ENCODE assay signal across 17 cellular contexts in genomic region chr10:71339796-71340589, GRCh38. TPM values are rescaled to one million over a fixed set of nuclear protein-coding genes. Genes with fewer than 3 reads are reported as not detected.
DNase-seq lines count a peak whose midpoint lies in the region; ATAC-seq, FAIRE-seq and TF ChIP-seq lines count a peak whose summit lies in the region.
"Had no signal": no experiment of that assay in that cellular context is flagged by ENCODE, and none has a peak within 500 bp of the region (broad histone marks: within the 10 kb centered on the region; RNA-seq: fewer than 3 reads in every experiment).

No MANE protein-coding gene starts in this region.

- no peaks in the 10 kb centered on the region for H3K27me3 Mint-ChIP-seq in Caco-2 (ENCODE audit: insufficient read depth, unreplicated experiment)
- no peaks in the 10 kb centered on the region for H3K27me3 Mint-ChIP-seq in activated naive CD8-positive, alpha-beta T cell treated with anti-CD3 and anti-CD28 coated beads for 36 hours
- H3K27me3 Mint-ChIP-seq: activated CD8-positive, alpha-beta memory T cell treated with anti-CD3 and anti-CD28 coated beads, Interleukin-2, amount 10 ng/mL, durations not matched to agents 7 days and 5 days; activated naive CD4-positive, alpha-beta T cell treated with anti-CD3 and anti-CD28 coated beads, Interleukin-2, amount 50 U/mL, for 24 hours had no signal

- no peaks in the 10 kb centered on the region for H3K9me3 ChIP-seq in Caco-2
- no peaks in the 10 kb centered on the region for H3K9me3 ChIP-seq in liver (ENCODE audit: control insufficient read depth in 4 of 4, low read length in 3 of 4)
- H3K9me3 ChIP-seq: uterus had no signal

- POLR2A ChIA-PET in Caco-2 (lab: Charles Lee), result interaction anchor here (0.5 to 2.1 kb wide), 3 partner anchors 21 to 56 kb away, joined by 3 to 13 read pairs (median 6); partner anchors contain the start of gene SLC29A3

- no peak for FAIRE-seq in HTR-8/SVneo (lab: Jason Lieb, UNC)

- intact Hi-C loops in Caco-2 (cut with micrococcal nuclease; ENCODE audit: unreplicated experiment), result loop anchor here (1.0 kb wide), 1 partner anchor 37 kb away; no protein-coding TSS in a partner anchor
- intact Hi-C loops in dorsolateral prefrontal cortex (cut with DNase I), result no loop called here

- CTCF ChIA-PET in Caco-2 (lab: Charles Lee), result interaction anchor here (0.9 to 5.4 kb wide), 2 partner anchors 20 to 35 kb away, joined by 4 to 38 read pairs; partner anchors contain the start of gene SLC29A3

- no peak overlapping the region for H3K4me3 ChIP-seq in Caco-2 (ENCODE audit: low read depth, low read length)
- no peak overlapping the region for H3K4me3 ChIP-seq in liver (ENCODE audit: low read depth in 1 of 3, low read length in 3 of 3)
- no peak overlapping the region for H3K4me3 ChIP-seq in dorsolateral prefrontal cortex
- H3K4me3 ChIP-seq: uterus had no signal

- no peaks in the 10 kb centered on the region for H3K9me3 Mint-ChIP-seq in Caco-2 (ENCODE audit: unreplicated experiment)
- H3K9me3 Mint-ChIP-seq in activated naive CD8-positive, alpha-beta T cell treated with anti-CD3 and anti-CD28 coated beads for 36 hours, result no peaks in the 10 kb centered on the region
- H3K9me3 Mint-ChIP-seq: activated naive CD4-positive, alpha-beta T cell treated with anti-CD3 and anti-CD28 coated beads, Interleukin-2, amount 50 U/mL, for 24 hours had no signal

- peaks cover 20% of the 10 kb centered on the region for H3K36me3 Mint-ChIP-seq in Caco-2 (ENCODE audit: insufficient read depth, unreplicated experiment)
- peaks cover 2% of the 10 kb centered on the region for H3K36me3 Mint-ChIP-seq in activated naive CD8-positive, alpha-beta T cell treated with anti-CD3 and anti-CD28 coated beads for 36 hours
- H3K36me3 Mint-ChIP-seq: activated CD8-positive, alpha-beta memory T cell treated with anti-CD3 and anti-CD28 coated beads, Interleukin-2, amount 10 ng/mL, durations not matched to agents 7 days and 5 days; activated naive CD4-positive, alpha-beta T cell treated with anti-CD3 and anti-CD28 coated beads, Interleukin-2, amount 50 U/mL, for 24 hours had no signal

- no peaks in the 10 kb centered on the region for H3K27me3 ChIP-seq in Caco-2 (replicated peaks; ENCODE audit: control insufficient read depth, insufficient read depth, low read length)
- H3K27me3 ChIP-seq in liver (ENCODE audit: control insufficient read depth in 4 of 4, insufficient read depth in 4 of 4, low read length in 3 of 4), result no peaks in the 10 kb centered on the region
- H3K27me3 ChIP-seq in dorsolateral prefrontal cortex, result no peaks in the 10 kb centered on the region
- H3K27me3 ChIP-seq: uterus had no signal

- no peak for ATAC-seq in HG02840 (IDR thresholded peaks at IDR 0.05; ENCODE audit: low FRiP score, unreplicated experiment)
- ATAC-seq: activated CD8-positive, alpha-beta memory T cell treated with anti-CD3 and anti-CD28 coated beads, Interleukin-2, amount 10 ng/mL, durations not matched to agents 7 days and 5 days had no signal

- DNase-seq in Caco-2 (peak; percentile 91 to 98), HTR-8/SVneo (ENCODE audit: insufficient read length, low spot score) (peak; percentile 22), epidermal melanocyte (ENCODE audit: insufficient read length, low spot score) (no peak), dorsolateral prefrontal cortex (no peak), foreskin melanocyte (no peak)
- DNase-seq in activated naive CD8-positive, alpha-beta T cell treated with anti-CD3 and anti-CD28 coated beads for 36 hours, result no peak
- DNase-seq: activated CD8-positive, alpha-beta memory T cell treated with anti-CD3 and anti-CD28 coated beads, Interleukin-2, amount 10 ng/mL, durations not matched to agents 7 days and 5 days; DMS153; mesenchymal stem cell; NCI-H1436 treated with DMSO at 0.1 percent for 48 hours; NCI-H82; stimulated activated CD8-positive, alpha-beta memory T cell treated with anti-CD3 and anti-CD28 coated beads, Interleukin-4, amount 100 ng/mL, for 48 hours; uterus had no signal

- H3K4me1 ChIP-seq in Caco-2, result peaks cover 100% of the 10 kb centered on the region
- peaks cover 42 to 75% (median 60%) of the 10 kb centered on the region in 4 donors for H3K4me1 ChIP-seq in liver (ENCODE audit: control insufficient read depth in 4 of 4, insufficient read depth in 4 of 4, low read length in 3 of 4)
- H3K4me1 ChIP-seq: uterus had no signal

- H3K27ac Mint-ChIP-seq in Caco-2 (ENCODE audit: unreplicated experiment), result peak overlapping the region; percentile 93
- peak overlapping the region; percentile 40 for H3K27ac Mint-ChIP-seq in activated naive CD8-positive, alpha-beta T cell treated with anti-CD3 and anti-CD28 coated beads for 36 hours
- H3K27ac Mint-ChIP-seq: activated CD8-positive, alpha-beta memory T cell treated with anti-CD3 and anti-CD28 coated beads, Interleukin-2, amount 10 ng/mL, durations not matched to agents 7 days and 5 days; activated naive CD4-positive, alpha-beta T cell treated with anti-CD3 and anti-CD28 coated beads, Interleukin-2, amount 50 U/mL, for 24 hours had no signal

- H3K4me3 Mint-ChIP-seq in Caco-2 (ENCODE audit: unreplicated experiment), result peak overlapping the region; percentile 28
- H3K4me3 Mint-ChIP-seq in activated naive CD8-positive, alpha-beta T cell treated with anti-CD3 and anti-CD28 coated beads for 36 hours, result no peak overlapping the region
- H3K4me3 Mint-ChIP-seq: activated CD8-positive, alpha-beta memory T cell treated with anti-CD3 and anti-CD28 coated beads, Interleukin-2, amount 10 ng/mL, durations not matched to agents 7 days and 5 days; activated naive CD4-positive, alpha-beta T cell treated with anti-CD3 and anti-CD28 coated beads, Interleukin-2, amount 50 U/mL, for 24 hours had no signal

- WGBS in liver, result 49% methylated on average over 10 of the region's 10 CpGs

- H3K36me3 ChIP-seq in Caco-2 (ENCODE audit: control insufficient read depth, insufficient read depth, low read length), result no peaks in the 10 kb centered on the region; the same call in 1 of the 2 replicates
- no peaks in the 10 kb centered on the region for H3K36me3 ChIP-seq in liver (ENCODE audit: control insufficient read depth in 4 of 4, insufficient read depth in 3 of 4, low read depth in 1 of 4, low read length in 3 of 4)
- H3K36me3 ChIP-seq: uterus had no signal

- TF ChIP-seq RAD21 in liver (IDR thresholded peaks at IDR 0.05), result peak; percentile 25 to 34

- TF ChIP-seq CTCF in Caco-2 (IDR thresholded peaks at IDR 0.05; ENCODE audit: insufficient read depth in 1 of 2, low read depth in 1 of 2, low read length in 1 of 2, severe bottlenecking in 1 of 2, unreplicated experiment in 1 of 2), result no peak
- no peak for TF ChIP-seq CTCF in liver (IDR thresholded peaks at IDR 0.05; ENCODE audit: low read depth, low read length, missing input control)
- TF ChIP-seq CTCF in dorsolateral prefrontal cortex (IDR thresholded peaks at IDR 0.05 in 54 of 56, conservative IDR thresholded peaks at IDR 0.05 in 2 of 56; ENCODE audit: low read depth in 1 of 56, partially characterized antibody in 56 of 56), result no peak

- H3K9ac ChIP-seq in liver (ENCODE audit: low read depth in 1 of 2, low read length in 2 of 2), result no peak overlapping the region

- peaks cover 73% of the 10 kb centered on the region for H3K4me1 Mint-ChIP-seq in Caco-2 (ENCODE audit: low read depth, unreplicated experiment)
- H3K4me1 Mint-ChIP-seq in activated naive CD8-positive, alpha-beta T cell treated with anti-CD3 and anti-CD28 coated beads for 36 hours, result no peaks in the 10 kb centered on the region
- H3K4me1 Mint-ChIP-seq: activated CD8-positive, alpha-beta memory T cell treated with anti-CD3 and anti-CD28 coated beads, Interleukin-2, amount 10 ng/mL, durations not matched to agents 7 days and 5 days; activated naive CD4-positive, alpha-beta T cell treated with anti-CD3 and anti-CD28 coated beads, Interleukin-2, amount 50 U/mL, for 24 hours had no signal

- no TSS peak for BruUV-seq in Caco-2 (replicated peaks; lab: Mats Ljungman, UMichigan)

- H3K27ac ChIP-seq in liver (ENCODE audit: low read depth in 1 of 2, low read length in 2 of 2) (peak overlapping the region; percentile 55 to 72), dorsolateral prefrontal cortex (no peak overlapping the region)
- H3K27ac ChIP-seq: uterus had no signal

TF ChIP-seq in liver, 16 proteins besides CTCF, POLR2A, EP300 and RAD21 (continues in another document):
- peak; percentile 94 for TF ChIP-seq YY1 (IDR thresholded peaks at IDR 0.05)
- peak in 1 of 2 donors; percentile 55 for TF ChIP-seq GABPA (IDR thresholded peaks at IDR 0.05 in 1 of 2, conservative IDR thresholded peaks at IDR 0.05 in 1 of 2)
- peak; percentile 42 for TF ChIP-seq HNF4G (IDR thresholded peaks at IDR 0.05)
- peak; percentile 81 for TF ChIP-seq ATF3 (IDR thresholded peaks at IDR 0.05)

RNA-seq across cellular contexts. Expression of gene SLC29A3, which starts 20.9 kb away (rescaled TPM):
- 18.3 and 20.7 TPM in 2 replicates for total RNA-seq in Caco-2 (2022)
- 1 to 10 TPM; 4.3 TPM for total RNA-seq in activated naive CD8-positive, alpha-beta T cell treated with anti-CD3 and anti-CD28 coated beads for 36 hours
- total RNA-seq in liver, result 1 to 10 TPM; 3.1 to 5.7 TPM
- 10 to 100 TPM in 1 of 2 donors, 1 to 10 TPM in 1; 4.8 to 11.9 TPM for polyA plus RNA-seq in liver
- total RNA-seq in dorsolateral prefrontal cortex, result 10 to 100 TPM in 36 of 120 experiments, 1 to 10 TPM in 84; 5.1 to 15.4 (median 9.2) TPM

RNA-seq across cellular contexts. Expression of gene CDH23, which starts 56.7 kb away (rescaled TPM):
- 0.34 and 1.0 TPM in 2 replicates for total RNA-seq in Caco-2 (2022)
- 1 to 10 TPM; 1.4 TPM for total RNA-seq in activated naive CD8-positive, alpha-beta T cell treated with anti-CD3 and anti-CD28 coated beads for 36 hours
- 1 to 10 TPM; 1.5 to 4.1 TPM for total RNA-seq in liver
- polyA plus RNA-seq in liver, result 1 to 10 TPM; 2.6 to 4.7 TPM
- 10 to 100 TPM in 60 of 120 experiments, 1 to 10 TPM in 60; 4.3 to 25.8 (median 10.1) TPM for total RNA-seq in dorsolateral prefrontal cortex
- total RNA-seq: chondrocyte had no signal

Comparison
In these comparisons a context has a peak if more than half of its experiments do, and no peak if none do; other contexts are left out.
1. DNase-seq: peak in Caco-2 (2 of 2) and HTR-8/SVneo (single experiment); none in activated naive CD8-positive, alpha-beta T cell treated with anti-CD3 and anti-CD28 coated beads for 36 hours (single experiment), epidermal melanocyte (single experiment), dorsolateral prefrontal cortex (0 of 10) and foreskin melanocyte (single experiment).
2. H3K27ac ChIP-seq: peak in liver (2 of 2); none in dorsolateral prefrontal cortex (0 of 59).